In the genomic region with DNA sequence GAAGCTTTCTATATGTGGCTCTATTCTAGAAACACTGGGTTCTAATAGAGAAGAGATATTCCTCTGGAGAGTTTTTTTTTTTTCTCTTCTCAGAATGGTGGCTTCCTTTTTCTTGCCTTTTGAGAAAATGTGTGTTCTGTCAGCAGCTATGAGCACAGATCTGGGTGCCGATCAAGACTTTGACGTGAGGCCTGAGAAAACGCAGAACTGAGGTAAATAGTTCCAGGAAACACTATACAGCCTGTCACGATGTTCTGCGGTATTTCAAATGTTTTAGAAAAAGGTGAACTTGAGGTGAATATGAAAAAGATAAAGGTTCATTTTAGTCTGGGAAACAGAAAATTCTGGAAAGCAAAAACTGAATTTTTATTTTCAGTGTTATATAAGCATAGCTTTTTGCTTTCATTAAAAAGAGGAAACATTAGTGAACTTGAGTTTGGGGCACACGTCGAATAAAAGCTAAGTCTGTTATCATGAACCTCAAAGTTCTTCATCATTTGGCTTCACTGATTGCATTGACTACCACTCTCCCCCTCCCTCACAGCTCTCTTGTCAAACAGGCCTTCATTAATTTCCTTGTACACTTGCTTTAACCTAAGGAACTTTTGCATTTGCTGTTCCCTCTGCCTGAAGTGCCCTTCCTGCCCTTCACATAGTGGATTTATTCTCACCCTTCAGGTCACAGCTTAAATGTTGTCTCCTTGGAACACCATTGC, we compare ENCODE assay signal across 11 cellular contexts.
DNase-seq lines count a peak whose midpoint lies in the region; ATAC-seq lines count a peak whose summit lies in the region.
"Had no signal": no experiment of that assay in that cellular context is flagged by ENCODE, and none has a peak within 500 bp of the region (broad histone marks: within the 10 kb centered on the region; RNA-seq: fewer than 3 reads in every experiment).

No MANE protein-coding gene starts in this region.

- H3K4me1 ChIP-seq in CD8-positive, alpha-beta memory T cell (ENCODE audit: insufficient read depth, low read length): peaks cover 25% of the 10 kb centered on the region

- H3K9me3 Mint-ChIP-seq in CD8-positive, alpha-beta memory T cell: no peaks in the 10 kb centered on the region
- H3K9me3 Mint-ChIP-seq in activated naive CD8-positive, alpha-beta T cell treated with anti-CD3 and anti-CD28 coated beads for 36 hours: peaks cover 8% of the 10 kb centered on the region

- H3K27me3 ChIP-seq in CD8-positive, alpha-beta memory T cell (ENCODE audit: insufficient read depth, low read length, poor library complexity, severe bottlenecking): no peaks in the 10 kb centered on the region

- CTCF ChIA-PET in CD8-positive, alpha-beta memory T cell (lab: Charles Lee): no interaction called here

- POLR2A ChIA-PET in CD8-positive, alpha-beta memory T cell (lab: Charles Lee): no interaction called here

- ATAC-seq in GM19452 (IDR thresholded peaks at IDR 0.05; ENCODE audit: unreplicated experiment): no peak

- no peak overlapping the region for H3K27ac ChIP-seq in CD8-positive, alpha-beta memory T cell (ENCODE audit: low read depth, low read length)

- peak overlapping the region in 7 of 8 donors; percentile 35 to 80 (median 53) for H3K27ac Mint-ChIP-seq in CD8-positive, alpha-beta memory T cell
- peak overlapping the region; percentile 69 for H3K27ac Mint-ChIP-seq in activated naive CD8-positive, alpha-beta T cell treated with anti-CD3 and anti-CD28 coated beads for 36 hours

- H3K36me3 Mint-ChIP-seq in CD8-positive, alpha-beta memory T cell: no peaks in the 10 kb centered on the region
- H3K36me3 Mint-ChIP-seq in activated naive CD8-positive, alpha-beta T cell treated with anti-CD3 and anti-CD28 coated beads for 36 hours: peaks cover 2% of the 10 kb centered on the region
- H3K36me3 Mint-ChIP-seq: CD14-positive monocyte had no signal

- DNase-seq in CD8-positive, alpha-beta memory T cell: peak in 2 of 5 donors; percentile 1 to 73
- DNase-seq in activated CD4-positive, alpha-beta T cell treated with anti-CD3 and anti-CD28 coated beads for 1 hour: peak; percentile 20
- peak; percentile 28 for DNase-seq in activated naive CD8-positive, alpha-beta T cell treated with anti-CD3 and anti-CD28 coated beads for 36 hours
- DNase-seq in stimulated activated CD4-positive, alpha-beta T cell treated with anti-CD3 and anti-CD28 coated beads, Interleukin-15, amount 100 ng/mL, for 48 hours (ENCODE audit: low read depth in 2 of 2): peak; percentile 23 to 36
- DNase-seq in hypothalamus (lab: John Stamatoyannopoulos, UW) (no peak), DMS79 (lab: John Stamatoyannopoulos, UW) (no peak), NOMO-1 treated with dmso at 0.1 percent for 144 hours (lab: John Stamatoyannopoulos, UW; ENCODE audit: unreplicated experiment) (no peak)
- DNase-seq: foreskin melanocyte, NCI-H1930 had no signal

- peak overlapping the region in 5 of 7 donors; percentile 1 to 32 (median 21) for H3K4me3 Mint-ChIP-seq in CD8-positive, alpha-beta memory T cell
- H3K4me3 Mint-ChIP-seq in activated naive CD8-positive, alpha-beta T cell treated with anti-CD3 and anti-CD28 coated beads for 36 hours: no peak overlapping the region

- H3K4me1 Mint-ChIP-seq in CD8-positive, alpha-beta memory T cell: peaks cover 12 to 19% (median 13%) of the 10 kb centered on the region in 3 donors
- H3K4me1 Mint-ChIP-seq in activated naive CD8-positive, alpha-beta T cell treated with anti-CD3 and anti-CD28 coated beads for 36 hours: peaks cover 26% of the 10 kb centered on the region

- no peaks in the 10 kb centered on the region for H3K36me3 ChIP-seq in CD8-positive, alpha-beta memory T cell (ENCODE audit: insufficient read depth, low read length)

- no peaks in the 10 kb centered on the region for H3K9me3 ChIP-seq in CD8-positive, alpha-beta memory T cell (ENCODE audit: low read length)

- H3K27me3 Mint-ChIP-seq in CD8-positive, alpha-beta memory T cell: no peaks in the 10 kb centered on the region
- no peaks in the 10 kb centered on the region for H3K27me3 Mint-ChIP-seq in activated naive CD8-positive, alpha-beta T cell treated with anti-CD3 and anti-CD28 coated beads for 36 hours

- no peak overlapping the region for H3K4me3 ChIP-seq in CD8-positive, alpha-beta memory T cell (ENCODE audit: low read length)

Comparison
In these comparisons a context has a peak if more than half of its experiments do, and no peak if none do; other contexts are left out.
1. DNase-seq: peak in activated CD4-positive, alpha-beta T cell treated with anti-CD3 and anti-CD28 coated beads for 1 hour (single experiment), activated naive CD8-positive, alpha-beta T cell treated with anti-CD3 and anti-CD28 coated beads for 36 hours (single experiment) and stimulated activated CD4-positive, alpha-beta T cell treated with anti-CD3 and anti-CD28 coated beads, Interleukin-15, amount 100 ng/mL, for 48 hours (2 of 2); none in hypothalamus (0 of 51), DMS79 (single experiment) and NOMO-1 treated with dmso at 0.1 percent for 144 hours (single experiment).